Comparison of ENCODE assay signal across 2 cellular contexts in genomic region chr12:1607940-1608782, GRCh38.
TF ChIP-seq lines count a peak whose summit lies in the region.

No MANE protein-coding gene starts in this region.

TF ChIP-seq in liver, 16 proteins besides CTCF, POLR2A, EP300 and RAD21:
- TF ChIP-seq, protein P1, sequence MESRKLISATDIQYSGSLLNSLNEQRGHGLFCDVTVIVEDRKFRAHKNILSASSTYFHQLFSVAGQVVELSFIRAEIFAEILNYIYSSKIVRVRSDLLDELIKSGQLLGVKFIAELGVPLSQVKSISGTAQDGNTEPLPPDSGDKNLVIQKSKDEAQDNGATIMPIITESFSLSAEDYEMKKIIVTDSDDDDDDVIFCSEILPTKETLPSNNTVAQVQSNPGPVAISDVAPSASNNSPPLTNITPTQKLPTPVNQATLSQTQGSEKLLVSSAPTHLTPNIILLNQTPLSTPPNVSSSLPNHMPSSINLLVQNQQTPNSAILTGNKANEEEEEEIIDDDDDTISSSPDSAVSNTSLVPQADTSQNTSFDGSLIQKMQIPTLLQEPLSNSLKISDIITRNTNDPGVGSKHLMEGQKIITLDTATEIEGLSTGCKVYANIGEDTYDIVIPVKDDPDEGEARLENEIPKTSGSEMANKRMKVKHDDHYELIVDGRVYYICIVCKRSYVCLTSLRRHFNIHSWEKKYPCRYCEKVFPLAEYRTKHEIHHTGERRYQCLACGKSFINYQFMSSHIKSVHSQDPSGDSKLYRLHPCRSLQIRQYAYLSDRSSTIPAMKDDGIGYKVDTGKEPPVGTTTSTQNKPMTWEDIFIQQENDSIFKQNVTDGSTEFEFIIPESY (IDR thresholded peaks at IDR 0.05) = no peak
- no peak for TF ChIP-seq ATF3 (IDR thresholded peaks at IDR 0.05)

TF ChIP-seq in HepG2, 621 proteins besides CTCF, POLR2A, EP300 and RAD21 (continued from another document):
- TF ChIP-seq ZNF614 (CRISPR knock-in tag; IDR thresholded peaks at IDR 0.05; ENCODE audit: borderline replicate concordance) (no peak), ZNF644 (CRISPR knock-in tag; IDR thresholded peaks at IDR 0.05; ENCODE audit: low read depth) (no peak), ZNF136 (CRISPR knock-in tag; IDR thresholded peaks at IDR 0.05; ENCODE audit: low read depth) (no peak), ZNF232 (CRISPR knock-in tag; IDR thresholded peaks at IDR 0.05; ENCODE audit: borderline replicate concordance) (no peak), MXD4 (CRISPR knock-in tag; IDR thresholded peaks at IDR 0.05) (no peak), HOMEZ (CRISPR knock-in tag; IDR thresholded peaks at IDR 0.05; ENCODE audit: low read depth) (no peak), ATAD3A (CRISPR knock-in tag; IDR thresholded peaks at IDR 0.05) (no peak), NFIB (CRISPR knock-in tag; IDR thresholded peaks at IDR 0.05; ENCODE audit: borderline replicate concordance) (no peak), RFX3 (CRISPR knock-in tag; IDR thresholded peaks at IDR 0.05) (no peak), TRAFD1 (CRISPR knock-in tag; IDR thresholded peaks at IDR 0.05; ENCODE audit: borderline replicate concordance) (no peak), ARID3A (IDR thresholded peaks at IDR 0.05; ENCODE audit: low read depth, low read length) (no peak), ZNF567 (CRISPR knock-in tag; IDR thresholded peaks at IDR 0.05; ENCODE audit: borderline replicate concordance) (no peak), BRCA1 (CRISPR knock-in tag; IDR thresholded peaks at IDR 0.05) (no peak), ZSCAN12 (CRISPR knock-in tag; IDR thresholded peaks at IDR 0.05) (no peak), PRDM15 (CRISPR knock-in tag; IDR thresholded peaks at IDR 0.05) (no peak), ZNF20 (CRISPR knock-in tag; IDR thresholded peaks at IDR 0.05) (no peak)
- TF ChIP-seq, protein P2, sequence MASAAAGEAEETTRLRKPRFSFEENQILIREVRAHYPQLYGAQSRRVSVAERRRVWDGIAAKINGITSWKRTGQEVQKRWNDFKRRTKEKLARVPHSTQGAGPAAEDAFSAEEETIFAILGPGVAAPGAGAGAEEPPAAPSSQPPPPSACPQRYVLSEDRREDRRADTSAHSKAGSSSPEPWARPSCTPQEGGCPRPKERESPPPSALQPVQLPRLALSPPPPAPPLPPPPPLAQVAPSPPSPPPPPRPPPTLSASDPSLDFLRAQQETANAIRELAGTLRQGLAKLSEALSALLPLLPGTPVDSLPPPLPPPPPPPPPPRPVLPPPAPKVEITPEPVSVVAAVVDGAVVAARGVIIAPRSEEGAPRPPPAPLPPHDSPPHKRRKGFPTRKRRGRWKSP (CRISPR knock-in tag; IDR thresholded peaks at IDR 0.05) = no peak
